Comparison of ENCODE assay signal across 24 cellular contexts in the genomic region with DNA sequence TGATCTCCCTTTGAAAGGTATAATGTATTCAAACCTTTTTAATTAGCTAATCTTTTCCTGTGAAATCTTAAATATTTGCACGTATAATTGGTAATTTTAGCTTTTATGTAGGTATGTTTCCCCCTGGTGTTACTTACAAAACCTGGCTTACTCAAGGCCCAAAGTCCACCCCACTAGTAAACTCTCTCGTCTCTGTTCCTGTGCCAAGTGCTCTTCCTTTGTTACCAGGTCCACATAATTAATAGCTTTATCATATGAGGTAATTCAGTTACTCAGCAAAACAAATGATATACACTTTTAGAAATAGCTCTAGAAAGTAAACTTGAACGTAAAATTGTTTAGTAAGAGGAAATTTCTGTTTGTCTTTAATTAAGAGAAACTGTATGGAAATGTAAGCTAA. TPM values are rescaled to one million over a fixed set of nuclear protein-coding genes. Genes with fewer than 3 reads are reported as not detected.
DNase-seq lines count a peak whose midpoint lies in the region; ATAC-seq, FAIRE-seq and TF ChIP-seq lines count a peak whose summit lies in the region.
"Had no signal": no experiment of that assay in that cellular context is flagged by ENCODE, and none has a peak within 500 bp of the region (broad histone marks: within the 10 kb centered on the region; RNA-seq: fewer than 3 reads in every experiment).

No MANE protein-coding gene starts in this region.

- intact Hi-C loops in kidney (cut with DNase I), result no loop called here

- H4K20me1 ChIP-seq in SK-N-SH (ENCODE audit: insufficient read depth), result no peaks in the 10 kb centered on the region

- no peak overlapping the region for H3K9ac ChIP-seq in SK-N-SH
- H3K9ac ChIP-seq in SK-N-MC (ENCODE audit: insufficient read length), result peak overlapping the region; percentile 14
- H3K9ac ChIP-seq in kidney (ENCODE audit: low read length in 2 of 2), result no peak overlapping the region
- no peak overlapping the region for H3K9ac ChIP-seq in skeletal muscle tissue (ENCODE audit: low read depth in 1 of 3, low read length in 3 of 3)

- CTCF ChIA-PET in SK-N-SH (lab: Yijun Ruan, JAX), result interaction anchor here (1.1 to 1.5 kb wide), 2 partner anchors 16 to 69 kb away, joined by 3 read pairs; no protein-coding TSS in a partner anchor

- no peak overlapping the region for H3K4me3 Mint-ChIP-seq in activated T-cell treated with anti-CD3 and anti-CD28 coated beads, Interleukin-2, amount 50 U/mL, for 24 hours
- H3K4me3 Mint-ChIP-seq: activated B cell treated with CpG ODN at 0.5 μM for 24 hours; activated naive CD8-positive, alpha-beta T cell treated with anti-CD3 and anti-CD28 coated beads, Interleukin-2, amount 50 U/mL, for 24 hours; activated T-helper 1 cell treated with anti-CD3 and anti-CD28 coated beads, Interleukin-12 subunit alpha, Interleukin-12 subunit beta, Interleukin-2, Interleukin-4 antibody, amounts not matched to agents 30 ng/mL and 10 ng/mL and 1 ng/mL, durations not matched to agents 14 hours and 24 hours and 36 hours; CD14-positive monocyte; HFFc6; immature natural killer cell; neural crest cell had no signal

- H3K36me3 ChIP-seq in SK-N-SH (replicated peaks in 1 of 2; ENCODE audit: control insufficient read depth in 1 of 2, insufficient read depth in 2 of 2, low read length in 1 of 2) (no peaks in the 10 kb centered on the region), SK-N-MC (ENCODE audit: insufficient read depth, low read length) (no peaks in the 10 kb centered on the region), kidney (ENCODE audit: control insufficient read depth in 1 of 2, insufficient read depth in 2 of 2, low read length in 2 of 2) (no peaks in the 10 kb centered on the region), skeletal muscle tissue (ENCODE audit: control insufficient read depth in 3 of 3, insufficient read depth in 3 of 3, low read length in 3 of 3) (no peaks in the 10 kb centered on the region)
- H3K36me3 ChIP-seq: upper lobe of right lung had no signal

- 72% methylated on average over 3 of the region's 3 CpGs for WGBS in SK-N-SH (ENCODE audit: low lambda C conversion rate)

- H3K9me2 ChIP-seq in SK-N-SH, result no peaks in the 10 kb centered on the region

- H3K4me3 ChIP-seq in SK-N-SH (ENCODE audit: low read depth in 2 of 2, low read length in 1 of 2) (no peak overlapping the region), SK-N-MC (no peak overlapping the region), kidney (ENCODE audit: low read length in 2 of 2) (no peak overlapping the region), skeletal muscle tissue (ENCODE audit: low read length in 3 of 3) (no peak overlapping the region)
- H3K4me3 ChIP-seq: upper lobe of right lung had no signal

- no peak overlapping the region for H3K27ac Mint-ChIP-seq in activated T-cell treated with anti-CD3 and anti-CD28 coated beads, Interleukin-2, amount 50 U/mL, for 24 hours
- H3K27ac Mint-ChIP-seq: activated B cell treated with CpG ODN at 0.5 μM for 24 hours; activated naive CD8-positive, alpha-beta T cell treated with anti-CD3 and anti-CD28 coated beads, Interleukin-2, amount 50 U/mL, for 24 hours; activated T-helper 1 cell treated with anti-CD3 and anti-CD28 coated beads, Interleukin-12 subunit alpha, Interleukin-12 subunit beta, Interleukin-2, Interleukin-4 antibody, amounts not matched to agents 30 ng/mL and 10 ng/mL and 1 ng/mL, durations not matched to agents 14 hours and 24 hours and 36 hours; CD14-positive monocyte; HFFc6; immature natural killer cell had no signal

- no peaks in the 10 kb centered on the region for H3K9me3 ChIP-seq in SK-N-SH
- H3K9me3 ChIP-seq in SK-N-MC (ENCODE audit: low read depth, low read length), result no peaks in the 10 kb centered on the region
- no peaks in the 10 kb centered on the region for H3K9me3 ChIP-seq in kidney (ENCODE audit: control insufficient read depth in 1 of 2, low read length in 2 of 2)
- no peaks in the 10 kb centered on the region for H3K9me3 ChIP-seq in skeletal muscle tissue (ENCODE audit: control insufficient read depth in 3 of 3, low read length in 3 of 3)
- H3K9me3 ChIP-seq: upper lobe of right lung had no signal

- H3F3A ChIP-seq in SK-N-SH (replicated peaks; ENCODE audit: insufficient read depth), result no peaks in the 10 kb centered on the region

- no peak for TF ChIP-seq EP300 in SK-N-SH (IDR thresholded peaks at IDR 0.05; ENCODE audit: borderline replicate concordance in 1 of 2, low read depth in 1 of 2, low read length in 1 of 2)

- no peaks in the 10 kb centered on the region for H3K9me3 Mint-ChIP-seq in activated T-cell treated with anti-CD3 and anti-CD28 coated beads, Interleukin-2, amount 50 U/mL, for 24 hours
- H3K9me3 Mint-ChIP-seq: activated B cell treated with CpG ODN at 0.5 μM for 24 hours; activated naive CD8-positive, alpha-beta T cell treated with anti-CD3 and anti-CD28 coated beads, Interleukin-2, amount 50 U/mL, for 24 hours; activated T-helper 1 cell treated with anti-CD3 and anti-CD28 coated beads, Interleukin-12 subunit alpha, Interleukin-12 subunit beta, Interleukin-2, Interleukin-4 antibody, amounts not matched to agents 30 ng/mL and 10 ng/mL and 1 ng/mL, durations not matched to agents 14 hours and 24 hours and 36 hours; CD14-positive monocyte; HFFc6 had no signal

- no peaks in the 10 kb centered on the region for H3K27me3 ChIP-seq in SK-N-SH (ENCODE audit: insufficient read depth)
- H3K27me3 ChIP-seq in skeletal muscle tissue (ENCODE audit: control insufficient read depth in 3 of 3, insufficient read depth in 3 of 3, low read length in 3 of 3), result no peaks in the 10 kb centered on the region
- H3K27me3 ChIP-seq: upper lobe of right lung had no signal

- no peak overlapping the region for H3K4me2 ChIP-seq in SK-N-SH

- POLR2A ChIA-PET in SK-N-SH (lab: Yijun Ruan, JAX), result no interaction called here

- no peaks in the 10 kb centered on the region for H3K36me3 Mint-ChIP-seq in activated T-cell treated with anti-CD3 and anti-CD28 coated beads, Interleukin-2, amount 50 U/mL, for 24 hours (ENCODE audit: low read depth)
- H3K36me3 Mint-ChIP-seq: CD14-positive monocyte had no signal

- H3K4me1 Mint-ChIP-seq in activated T-cell treated with anti-CD3 and anti-CD28 coated beads, Interleukin-2, amount 50 U/mL, for 24 hours (ENCODE audit: low read depth), result peaks cover 1% of the 10 kb centered on the region
- H3K4me1 Mint-ChIP-seq: activated B cell treated with CpG ODN at 0.5 μM for 24 hours; activated naive CD8-positive, alpha-beta T cell treated with anti-CD3 and anti-CD28 coated beads, Interleukin-2, amount 50 U/mL, for 24 hours; immature natural killer cell had no signal

- no peaks in the 10 kb centered on the region for H3K27me3 Mint-ChIP-seq in activated T-cell treated with anti-CD3 and anti-CD28 coated beads, Interleukin-2, amount 50 U/mL, for 24 hours
- H3K27me3 Mint-ChIP-seq: activated naive CD8-positive, alpha-beta T cell treated with anti-CD3 and anti-CD28 coated beads, Interleukin-2, amount 50 U/mL, for 24 hours had no signal

- no peak overlapping the region for H3K27ac ChIP-seq in SK-N-SH (ENCODE audit: low read depth in 2 of 2, low read length in 1 of 2)
- peak overlapping the region; percentile 57 for H3K27ac ChIP-seq in SK-N-MC
- no peak overlapping the region for H3K27ac ChIP-seq in kidney (ENCODE audit: low read depth in 2 of 2, low read length in 2 of 2)
- H3K27ac ChIP-seq in skeletal muscle tissue (ENCODE audit: low read depth, low read length), result peak overlapping the region; percentile 15
- H3K27ac ChIP-seq: epithelial cell of prostate, upper lobe of right lung had no signal

- H3K4me1 ChIP-seq in SK-N-SH (ENCODE audit: control insufficient read depth in 1 of 2, insufficient read depth in 2 of 2, low read depth in 1 of 2, low read length in 1 of 2) (peaks cover 10 to 30% of the 10 kb centered on the region in 2 experiments; a peak in 3 of 4 replicates), kidney (ENCODE audit: control insufficient read depth in 1 of 2, insufficient read depth in 1 of 2, low read depth in 1 of 2, low read length in 2 of 2) (peaks cover 16 to 19% of the 10 kb centered on the region in 2 donors), skeletal muscle tissue (ENCODE audit: control insufficient read depth in 3 of 3, insufficient read depth in 3 of 3, low read length in 3 of 3) (peaks cover 37 to 46% (median 41%) of the 10 kb centered on the region in 3 donors)

- DNase-seq in SK-N-SH (no peak), SK-N-MC (ENCODE audit: low read depth, low spot score) (no peak), kidney (no peak), activated gamma-delta T cell (lab: John Stamatoyannopoulos, UW) (no peak)
- DNase-seq in stimulated activated CD8-positive, alpha-beta memory T cell treated with anti-CD3 and anti-CD28 coated beads, Interleukin-4, amount 100 ng/mL, for 48 hours, result no peak
- no peak for DNase-seq in activated T-cell treated with anti-CD3 and anti-CD28 coated beads, Interleukin-2, amount 50 U/mL, for 24 hours
- DNase-seq: ACHN; activated B cell treated with CpG ODN at 0.5 μM for 24 hours; activated CD8-positive, alpha-beta memory T cell treated with anti-CD3 and anti-CD28 coated beads for 24 hours; activated naive CD8-positive, alpha-beta T cell treated with anti-CD3 and anti-CD28 coated beads, Interleukin-2, amount 50 U/mL, for 24 hours; DND-41; HFFc6; immature natural killer cell; NCI-H226; retina; stimulated activated naive CD4-positive, alpha-beta T cell; T-helper 1 cell; upper lobe of right lung had no signal

- TF ChIP-seq RAD21 in SK-N-SH (IDR thresholded peaks at IDR 0.05; ENCODE audit: low read length), result no peak

- no peak for TF ChIP-seq CTCF in SK-N-SH (IDR thresholded peaks at IDR 0.05)
- TF ChIP-seq CTCF in kidney (IDR thresholded peaks at IDR 0.05; ENCODE audit: borderline replicate concordance, extremely low read depth, insufficient read depth), result no peak

- ATAC-seq in SK-N-SH treated with all-trans-retinoic acid at 6 μM for 48 hours, result no peak
- ATAC-seq: activated naive CD8-positive, alpha-beta T cell treated with anti-CD3 and anti-CD28 coated beads, Interleukin-2, amount 50 U/mL, for 24 hours; upper lobe of right lung had no signal

- no peak overlapping the region for H2AFZ ChIP-seq in SK-N-SH (ENCODE audit: low read depth)

- peaks cover 4% of the 10 kb centered on the region; the same call in 1 of the 2 replicates for H3K79me2 ChIP-seq in SK-N-SH (ENCODE audit: insufficient read depth)

- FAIRE-seq in kidney (lab: Jason Lieb, UNC), result peak; percentile 76

TF ChIP-seq in SK-N-SH, 30 proteins besides CTCF, POLR2A, EP300 and RAD21 (continues in another document):
- TF ChIP-seq CHD2 (IDR thresholded peaks at IDR 0.05; ENCODE audit: low read length, partially characterized antibody), result no peak
- TF ChIP-seq GATA2 (CRISPR knock-in tag; IDR thresholded peaks at IDR 0.05), result no peak
- no peak for TF ChIP-seq FOSL2 (IDR thresholded peaks at IDR 0.05; ENCODE audit: borderline replicate concordance, low read depth)

RNA-seq across cellular contexts. Expression of a gene that starts 36.7 kb away (rescaled TPM):
- polyA plus RNA-seq in SK-N-SH (2012; rRNA removed) (3.3 and 4.1 TPM in 2 replicates), kidney (ENCODE audit: insufficient read depth, low read depth, low replicate concordance) (4.8 TPM)
- polyA plus RNA-seq in SK-N-SH (2012; cell fraction: cytosol; rRNA removed), result 2.1 and 2.7 TPM in 2 replicates
- 1.6 and 3.1 TPM in 2 replicates for polyA plus RNA-seq in SK-N-SH (2012; cell fraction: nucleus; rRNA removed)
- total RNA-seq in kidney (87.5 TPM), skeletal muscle tissue (31.3 TPM)

Comparison
In these comparisons a context has a peak if more than half of its experiments do, and no peak if none do; other contexts are left out.
1. H3K27ac ChIP-seq: peak in SK-N-MC (single experiment) and skeletal muscle tissue (single experiment); none in SK-N-SH (0 of 2) and kidney (0 of 2).